In the genomic region with DNA sequence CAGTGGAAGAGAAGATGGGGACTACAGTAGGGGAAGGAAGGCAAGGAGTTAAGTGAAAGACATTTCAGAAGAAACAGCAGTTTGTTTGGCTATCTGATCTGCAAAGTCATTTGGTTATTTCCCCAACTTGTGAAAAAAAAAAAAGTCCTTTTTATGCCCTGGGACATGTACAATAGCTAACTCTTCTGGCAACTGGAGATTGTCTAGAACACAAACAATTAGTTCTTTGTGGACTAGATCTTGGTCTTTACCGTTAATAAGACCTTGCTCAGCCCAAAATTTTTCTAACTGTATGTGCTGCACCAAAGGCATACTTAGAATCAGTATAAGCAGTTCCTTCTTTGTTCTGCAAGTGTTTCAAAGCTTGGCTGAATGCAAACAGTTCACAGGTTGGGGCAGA, we compare ENCODE assay signal across 26 cellular contexts.
DNase-seq lines count a peak whose midpoint lies in the region; FAIRE-seq and TF ChIP-seq lines count a peak whose summit lies in the region.
"Had no signal": no experiment of that assay in that cellular context is flagged by ENCODE, and none has a peak within 500 bp of the region (broad histone marks: within the 10 kb centered on the region; RNA-seq: fewer than 3 reads in every experiment).

No MANE protein-coding gene starts in this region.

- H3K9me3 Mint-ChIP-seq in H9 (peaks cover 32 to 40% of the 10 kb centered on the region in 2 experiments), astrocyte (ENCODE audit: unreplicated experiment) (peaks cover 39% of the 10 kb centered on the region)

- H3T11ph ChIP-seq in H9 (ENCODE audit: low read length), result no peak overlapping the region

- H3K27me3 ChIP-seq in H9 (ENCODE audit: insufficient read depth, low read length), result no peaks in the 10 kb centered on the region
- H3K27me3 ChIP-seq in astrocyte (ENCODE audit: insufficient read depth, low read length), result no peaks in the 10 kb centered on the region
- H3K27me3 ChIP-seq in mesenchymal stem cell (ENCODE audit: control insufficient read depth in 1 of 2, insufficient read depth in 1 of 2, low read length in 2 of 2), result no peaks in the 10 kb centered on the region
- H3K27me3 ChIP-seq in osteoblast (ENCODE audit: insufficient read depth, low read length), result no peaks in the 10 kb centered on the region
- H3K27me3 ChIP-seq in mesendoderm (ENCODE audit: insufficient read depth, low read length, poor library complexity), result no peaks in the 10 kb centered on the region
- H3K27me3 ChIP-seq: BLaER1 had no signal

- H3K9ac ChIP-seq in H9 (ENCODE audit: extremely low read depth, insufficient read length, low read length) (peak overlapping the region; percentile 98), astrocyte (ENCODE audit: low read length) (peak overlapping the region; percentile 9), mesenchymal stem cell (ENCODE audit: low read length) (no peak overlapping the region), mesendoderm (ENCODE audit: low read length) (no peak overlapping the region)
- H3K9ac ChIP-seq: BLaER1, GM23248, KMS-11 had no signal

- no peak overlapping the region for H2BK20ac ChIP-seq in H9 (ENCODE audit: low read depth, low read length, poor library complexity, severe bottlenecking)

- H3K79me2 ChIP-seq in H9 (ENCODE audit: insufficient read depth, low read length) (peaks cover 20% of the 10 kb centered on the region; the same call in 1 of the 2 replicates), astrocyte (ENCODE audit: insufficient read depth, low read length) (no peaks in the 10 kb centered on the region), osteoblast (ENCODE audit: insufficient read depth, low read length) (no peaks in the 10 kb centered on the region), mesendoderm (ENCODE audit: control insufficient read depth, insufficient read depth, low read length) (no peaks in the 10 kb centered on the region)

- no peaks in the 10 kb centered on the region for H3K79me1 ChIP-seq in H9 (ENCODE audit: insufficient read depth, low read depth, low read length, poor library complexity, severe bottlenecking)
- H3K79me1 ChIP-seq in mesenchymal stem cell (replicated peaks; ENCODE audit: low read length, poor library complexity, severe bottlenecking), result no peaks in the 10 kb centered on the region
- no peaks in the 10 kb centered on the region for H3K79me1 ChIP-seq in mesendoderm (ENCODE audit: low read length)

- H2BK120ac ChIP-seq in H9 (ENCODE audit: low read depth, low read length, poor library complexity, severe bottlenecking), result no peak overlapping the region
- H2BK120ac ChIP-seq in mesenchymal stem cell (ENCODE audit: low read depth, low read length), result no peak overlapping the region
- H2BK120ac ChIP-seq in mesendoderm (ENCODE audit: low read depth, low read length), result no peak overlapping the region

- no peak overlapping the region for H4K8ac ChIP-seq in H9 (replicated peaks; ENCODE audit: insufficient read length, low read depth, low read length)
- H4K8ac ChIP-seq in mesenchymal stem cell (ENCODE audit: low read length), result no peak overlapping the region
- H4K8ac ChIP-seq in mesendoderm (ENCODE audit: low read depth, low read length), result no peak overlapping the region

- H3K4me1 ChIP-seq in H9 (ENCODE audit: insufficient read depth, low read length) (no peaks in the 10 kb centered on the region), astrocyte (ENCODE audit: insufficient read depth, low read length) (no peaks in the 10 kb centered on the region), mesenchymal stem cell (ENCODE audit: control insufficient read depth, insufficient read depth, low read depth, low read length) (no peaks in the 10 kb centered on the region), osteoblast (ENCODE audit: insufficient read depth, low read length) (no peaks in the 10 kb centered on the region), mesendoderm (ENCODE audit: control insufficient read depth, low read depth, low read length) (no peaks in the 10 kb centered on the region)
- H3K4me1 ChIP-seq: BLaER1 had no signal

- TF ChIP-seq CTCF in H9 (conservative IDR thresholded peaks at IDR 0.05) (no peak), astrocyte (IDR thresholded peaks at IDR 0.05; ENCODE audit: insufficient read depth, low read depth, low read length) (no peak), osteoblast (IDR thresholded peaks at IDR 0.05; ENCODE audit: extremely low read depth, low read depth, low read length) (no peak)

- H3K27ac Mint-ChIP-seq in H9, result no peak overlapping the region
- no peak overlapping the region for H3K27ac Mint-ChIP-seq in astrocyte (ENCODE audit: unreplicated experiment)
- H3K27ac Mint-ChIP-seq: CD4-positive, CD25-positive, alpha-beta regulatory T cell; IgD-negative memory B cell had no signal

- H3K36me3 Mint-ChIP-seq in H9 (ENCODE audit: insufficient read depth in 1 of 3, low read depth in 3 of 3), result peaks cover 31 to 71% (median 44%) of the 10 kb centered on the region in 3 experiments
- H3K36me3 Mint-ChIP-seq in astrocyte (ENCODE audit: low read depth, unreplicated experiment), result peaks cover 35% of the 10 kb centered on the region
- H3K36me3 Mint-ChIP-seq: CD4-positive, CD25-positive, alpha-beta regulatory T cell; IgD-negative memory B cell had no signal

- H3K14ac ChIP-seq in H9 (ENCODE audit: insufficient read depth, low read length), result no peak overlapping the region
- H3K14ac ChIP-seq in mesenchymal stem cell (ENCODE audit: low read length in 2 of 2), result no peak overlapping the region

- no peak overlapping the region for H3K27ac ChIP-seq in H9 (ENCODE audit: insufficient read length, low read depth, low read length)
- H3K27ac ChIP-seq in astrocyte (ENCODE audit: low read depth, low read length), result no peak overlapping the region
- peak overlapping the region; percentile 17 for H3K27ac ChIP-seq in mesenchymal stem cell (ENCODE audit: low read length, poor library complexity, severe bottlenecking)
- H3K27ac ChIP-seq in osteoblast (ENCODE audit: low read depth, low read length), result no peak overlapping the region
- H3K27ac ChIP-seq in mesendoderm (ENCODE audit: low read depth, low read length), result no peak overlapping the region
- H3K27ac ChIP-seq: BLaER1, GM23248, KMS-11, PC-9, SK-N-MC had no signal

- H3K23ac ChIP-seq in H9 (ENCODE audit: insufficient read length, low read depth, low read length) (no peak overlapping the region), mesenchymal stem cell (ENCODE audit: low read length in 2 of 2) (no peak overlapping the region), mesendoderm (ENCODE audit: low read length) (no peak overlapping the region)

- H3K18ac ChIP-seq in H9 (ENCODE audit: insufficient read length, low read depth, low read length), result no peak overlapping the region
- H3K18ac ChIP-seq in mesenchymal stem cell (ENCODE audit: low read depth in 1 of 2, low read length in 2 of 2), result no peak overlapping the region
- no peak overlapping the region for H3K18ac ChIP-seq in mesendoderm (ENCODE audit: low read length)

- H2BK5ac ChIP-seq in H9 (ENCODE audit: insufficient read length, low read length), result no peak overlapping the region
- H2BK5ac ChIP-seq in mesenchymal stem cell (ENCODE audit: low read depth, low read length, poor library complexity, severe bottlenecking), result no peak overlapping the region
- H2BK5ac ChIP-seq in mesendoderm (ENCODE audit: low read length), result no peak overlapping the region

- H2BK12ac ChIP-seq in H9 (ENCODE audit: insufficient read length, low read depth, low read length), result no peak overlapping the region
- H2BK12ac ChIP-seq in mesenchymal stem cell (ENCODE audit: low read length in 2 of 2), result no peak overlapping the region

- H3K23me2 ChIP-seq in H9 (ENCODE audit: insufficient read length, low read depth, low read length, poor library complexity, severe bottlenecking), result no peaks in the 10 kb centered on the region

- H2AFZ ChIP-seq in H9 (ENCODE audit: low read length) (no peak overlapping the region), astrocyte (ENCODE audit: low read depth, low read length) (no peak overlapping the region), mesenchymal stem cell (ENCODE audit: low read depth, low read length) (no peak overlapping the region), osteoblast (ENCODE audit: low read length) (peak overlapping the region; percentile 22)
- H2AFZ ChIP-seq: GM23248, PC-9 had no signal

- H2BK15ac ChIP-seq in H9 (ENCODE audit: low read depth, low read length) (no peak overlapping the region), mesenchymal stem cell (ENCODE audit: low read depth, poor library complexity, severe bottlenecking) (no peak overlapping the region), mesendoderm (replicated peaks; ENCODE audit: low read depth) (no peak overlapping the region)

- WGBS in H9 (ENCODE audit: extremely low coverage, insufficient read length, low lambda C conversion rate), result no CpG with 5 or more reads among the region's 1 CpG
- WGBS in mesenchymal stem cell, result 87% methylated on average over 1 of the region's 1 CpG
- WGBS in mesendoderm (ENCODE audit: extremely low coverage, insufficient coverage, low lambda C conversion rate), result no CpG with 5 or more reads among the region's 1 CpG

- H3K56ac ChIP-seq in H9 (ENCODE audit: insufficient read length, low read depth, low read length) (no peak overlapping the region), mesendoderm (ENCODE audit: low read length) (no peak overlapping the region)

- H4K5ac ChIP-seq in H9 (ENCODE audit: insufficient read length, low read depth, low read length), result no peak overlapping the region
- H4K5ac ChIP-seq in mesendoderm (ENCODE audit: low read length), result no peak overlapping the region

- H3K4me3 ChIP-seq in astrocyte (ENCODE audit: insufficient read depth, low read depth, low read length) (no peak overlapping the region), mesenchymal stem cell (ENCODE audit: insufficient read depth in 1 of 2, low read depth in 1 of 2, low read length in 2 of 2) (no peak overlapping the region), osteoblast (ENCODE audit: insufficient read depth, low read length) (no peak overlapping the region), mesendoderm (ENCODE audit: low read length) (no peak overlapping the region)
- H3K4me3 ChIP-seq: BLaER1, GM23248, PC-9, SK-N-MC had no signal

- no peaks in the 10 kb centered on the region for H3K27me3 Mint-ChIP-seq in H9 (ENCODE audit: low read depth)
- no peaks in the 10 kb centered on the region for H3K27me3 Mint-ChIP-seq in astrocyte (ENCODE audit: low read depth, unreplicated experiment)
- H3K27me3 Mint-ChIP-seq: IgD-negative memory B cell had no signal

- FAIRE-seq in astrocyte (lab: Jason Lieb, UNC), result no peak
- FAIRE-seq: D721Med had no signal

- H3K9me3 ChIP-seq in H9 (ENCODE audit: control insufficient read depth, low read depth, low read length) (peaks cover 11% of the 10 kb centered on the region), astrocyte (ENCODE audit: insufficient read depth, low read depth, low read length) (peaks cover 13% of the 10 kb centered on the region), mesenchymal stem cell (ENCODE audit: control insufficient read depth, low read length) (peaks cover 15% of the 10 kb centered on the region), osteoblast (ENCODE audit: low read depth, low read length) (peaks cover 2% of the 10 kb centered on the region)

- H3K36me3 ChIP-seq in astrocyte (ENCODE audit: insufficient read depth, low read length) (no peaks in the 10 kb centered on the region), mesenchymal stem cell (ENCODE audit: control insufficient read depth in 1 of 2, insufficient read depth in 2 of 2, low read depth in 1 of 2, low read length in 2 of 2) (peaks cover 0 to 3% of the 10 kb centered on the region in 2 experiments), osteoblast (ENCODE audit: insufficient read depth, low read length) (no peaks in the 10 kb centered on the region), mesendoderm (ENCODE audit: control insufficient read depth, insufficient read depth, low read length) (no peaks in the 10 kb centered on the region)
- H3K36me3 ChIP-seq: BLaER1 had no signal

- no peak overlapping the region for H2AK5ac ChIP-seq in H9 (ENCODE audit: insufficient read length, low read length)
- no peak overlapping the region for H2AK5ac ChIP-seq in mesenchymal stem cell (ENCODE audit: low read length, severe bottlenecking)
- no peak overlapping the region for H2AK5ac ChIP-seq in mesendoderm (ENCODE audit: low read length)

- no peak overlapping the region for H3K4ac ChIP-seq in H9 (ENCODE audit: low read depth, low read length)
- H3K4ac ChIP-seq in mesenchymal stem cell (ENCODE audit: low read depth in 1 of 2, low read length in 2 of 2), result no peak overlapping the region
- no peak overlapping the region for H3K4ac ChIP-seq in mesendoderm (ENCODE audit: low read depth, low read length)

- no peaks in the 10 kb centered on the region for H4K20me1 ChIP-seq in H9 (ENCODE audit: control insufficient read depth, insufficient read depth, insufficient read length)
- H4K20me1 ChIP-seq in astrocyte (ENCODE audit: insufficient read depth, low read length), result no peaks in the 10 kb centered on the region
- no peaks in the 10 kb centered on the region for H4K20me1 ChIP-seq in osteoblast (ENCODE audit: insufficient read depth, low read length)
- H4K20me1 ChIP-seq: BLaER1 had no signal

- H4K91ac ChIP-seq in H9 (ENCODE audit: insufficient read length, low read depth, low read length), result no peak overlapping the region
- H4K91ac ChIP-seq in mesenchymal stem cell (ENCODE audit: low read length), result no peak overlapping the region

- DNase-seq in H9 (no peak), astrocyte (ENCODE audit: low read depth) (no peak), mesenchymal stem cell (no peak), osteoblast (ENCODE audit: insufficient read length, low spot score, missing footprints) (no peak), SIG-M5 treated with dmso at 0.1 percent for 504 hours (lab: John Stamatoyannopoulos, UW; ENCODE audit: unreplicated experiment) (no peak), mesendoderm (no peak), NCI-H748 treated with DMSO at 0.1 percent for 48 hours (lab: John Stamatoyannopoulos, UW) (no peak), AG20443 (ENCODE audit: low spot score) (no peak)
- DNase-seq: CD4-positive, CD25-positive, alpha-beta regulatory T cell; GM23248; HCEC 1CT; NCI-H1092; NCI-H1417 treated with DMSO at 0.1 percent for 48 hours; NCI-H1694 treated with DMSO at 0.1 percent for 48 hours; NCI-H2081; NCI-H226; NCI-H510A; NCI-H774; PC-9; RPMI8226; SHP77 had no signal

- H3K4me2 ChIP-seq in H9 (ENCODE audit: insufficient read depth, insufficient read length, low read length) (peak overlapping the region; percentile 30), astrocyte (ENCODE audit: low read length) (no peak overlapping the region), mesenchymal stem cell (ENCODE audit: low read length, poor library complexity, severe bottlenecking) (no peak overlapping the region), osteoblast (ENCODE audit: insufficient read depth, low read length) (no peak overlapping the region), mesendoderm (ENCODE audit: low read length) (no peak overlapping the region)
- H3K4me2 ChIP-seq: BLaER1, KMS-11, PC-9 had no signal

- H3K4me1 Mint-ChIP-seq in H9 (no peaks in the 10 kb centered on the region), astrocyte (ENCODE audit: low read depth, unreplicated experiment) (peaks cover 10% of the 10 kb centered on the region)
- H3K4me1 Mint-ChIP-seq: CD4-positive, CD25-positive, alpha-beta regulatory T cell; IgD-negative memory B cell had no signal

- H3K4me3 Mint-ChIP-seq in H9, result no peak overlapping the region
- peak overlapping the region; percentile 87 for H3K4me3 Mint-ChIP-seq in astrocyte (ENCODE audit: unreplicated experiment)
- H3K4me3 Mint-ChIP-seq: CD4-positive, CD25-positive, alpha-beta regulatory T cell; IgD-negative memory B cell had no signal

Comparison
In these comparisons a context has a peak if more than half of its experiments do, and no peak if none do; other contexts are left out.
1. H3K9ac ChIP-seq: peak in H9 (single experiment) and astrocyte (single experiment); none in mesenchymal stem cell (single experiment) and mesendoderm (single experiment).